13 cellular contexts compared by ENCODE assay signal in genomic region chr4:7968262-7968896, GRCh38. TPM values are rescaled to one million over a fixed set of nuclear protein-coding genes. Genes with fewer than 3 reads are reported as not detected.
DNase-seq lines count a peak whose midpoint lies in the region; ATAC-seq, FAIRE-seq and TF ChIP-seq lines count a peak whose summit lies in the region.
"Had no signal": no experiment of that assay in that cellular context is flagged by ENCODE, and none has a peak within 500 bp of the region (broad histone marks: within the 10 kb centered on the region; RNA-seq: fewer than 3 reads in every experiment).

No MANE protein-coding gene starts in this region.

- no peak overlapping the region for H3K4me3 Mint-ChIP-seq in CD4-positive, alpha-beta T cell
- no peak overlapping the region for H3K4me3 Mint-ChIP-seq in osteocyte (ENCODE audit: unreplicated experiment)
- no peak overlapping the region for H3K4me3 Mint-ChIP-seq in WTC11
- H3K4me3 Mint-ChIP-seq: endodermal cell had no signal

- peaks cover 56% of the 10 kb centered on the region for H3K4me1 Mint-ChIP-seq in CD4-positive, alpha-beta T cell (ENCODE audit: low read depth)
- H3K4me1 Mint-ChIP-seq in osteocyte (ENCODE audit: unreplicated experiment) (peaks cover 51% of the 10 kb centered on the region), WTC11 (peaks cover 38% of the 10 kb centered on the region)

- no peaks in the 10 kb centered on the region for H3K27me3 Mint-ChIP-seq in CD4-positive, alpha-beta T cell
- no peaks in the 10 kb centered on the region for H3K27me3 Mint-ChIP-seq in osteocyte (ENCODE audit: unreplicated experiment)
- no peaks in the 10 kb centered on the region for H3K27me3 Mint-ChIP-seq in WTC11 (ENCODE audit: low read depth)

- H3K27ac ChIP-seq in CD4-positive, alpha-beta T cell (ENCODE audit: low read depth, low read length): no peak overlapping the region
- H3K27ac ChIP-seq in esophagus (ENCODE audit: low read depth in 2 of 2, low read length in 1 of 2) (peak overlapping the region; percentile 45 to 66), osteoblast (ENCODE audit: low read depth, low read length) (peak overlapping the region; percentile 5)

- H3K27ac Mint-ChIP-seq in CD4-positive, alpha-beta T cell: peak overlapping the region; percentile 94
- no peak overlapping the region for H3K27ac Mint-ChIP-seq in osteocyte (ENCODE audit: unreplicated experiment)
- no peak overlapping the region for H3K27ac Mint-ChIP-seq in WTC11
- H3K27ac Mint-ChIP-seq: endodermal cell had no signal

- no peak for ATAC-seq in CD4-positive, alpha-beta T cell (ENCODE audit: poor library complexity)
- ATAC-seq in WTC11: no peak

- no peak for DNase-seq in CD4-positive, alpha-beta T cell
- DNase-seq in HTR-8/SVneo (ENCODE audit: insufficient read length, low spot score) (no peak), osteoblast (ENCODE audit: insufficient read length, low spot score, missing footprints) (peak; percentile 86), osteocyte (ENCODE audit: extremely low spot score, unreplicated experiment) (no peak), cortex of kidney (lab: John Stamatoyannopoulos, UW) (no peak), WTC11 (ENCODE audit: low spot score) (no peak)
- DNase-seq: activated CD4-positive, alpha-beta T cell treated with anti-CD3 and anti-CD28 coated beads, Interleukin-2, amount 50 U/mL, for 48 hours; endodermal cell; HCEC 1CT; NCI-H1436 treated with DMSO at 0.1 percent for 48 hours; NCI-H82; SW 1271 had no signal

- H4K20me1 ChIP-seq in osteoblast (ENCODE audit: insufficient read depth, low read length): no peaks in the 10 kb centered on the region

- H3K9me3 Mint-ChIP-seq in CD4-positive, alpha-beta T cell: no peaks in the 10 kb centered on the region
- H3K9me3 Mint-ChIP-seq in osteocyte (ENCODE audit: unreplicated experiment) (no peaks in the 10 kb centered on the region), WTC11 (no peaks in the 10 kb centered on the region)
- H3K9me3 Mint-ChIP-seq: endodermal cell had no signal

- H3K4me3 ChIP-seq in esophagus (ENCODE audit: low read depth in 1 of 2, low read length in 2 of 2): no peak overlapping the region
- H3K4me3 ChIP-seq in osteoblast (ENCODE audit: insufficient read depth, low read length): no peak overlapping the region

- peak; percentile 80 for FAIRE-seq in HTR-8/SVneo (lab: Jason Lieb, UNC)

- H3K36me3 ChIP-seq in esophagus (ENCODE audit: control insufficient read depth in 2 of 2, insufficient read depth in 2 of 2, low read length in 1 of 2) (peaks cover 0 to 2% of the 10 kb centered on the region in 2 donors), osteoblast (ENCODE audit: insufficient read depth, low read length) (no peaks in the 10 kb centered on the region)

- no peak overlapping the region for H3K4me2 ChIP-seq in osteoblast (ENCODE audit: insufficient read depth, low read length)

- H3K4me1 ChIP-seq in esophagus (ENCODE audit: control insufficient read depth in 2 of 2, insufficient read depth in 2 of 2, low read length in 1 of 2) (peaks cover 14 to 38% of the 10 kb centered on the region in 2 donors), osteoblast (ENCODE audit: insufficient read depth, low read length) (peaks cover 27% of the 10 kb centered on the region)

- intact Hi-C loops in CD4-positive, alpha-beta T cell (cut with DNase I, micrococcal nuclease): no loop called here

- 72% methylated on average over 16 of the region's 16 CpGs for WGBS in esophagus, 2 donors

- POLR2A ChIA-PET in CD4-positive, alpha-beta T cell (lab: Charles Lee): interaction anchor here (1.8 to 3.2 kb wide), 2 partner anchors 29 to 104 kb away, joined by 4 to 30 read pairs; partner anchors contain the start of gene AFAP1
- POLR2A ChIA-PET in WTC11 (lab: Charles Lee): interaction anchor here (0.5 kb wide), 1 partner anchor 70 kb away, joined by 4 read pairs; no protein-coding TSS in a partner anchor

- H3K36me3 Mint-ChIP-seq in CD4-positive, alpha-beta T cell (ENCODE audit: low read depth): no peaks in the 10 kb centered on the region
- no peaks in the 10 kb centered on the region for H3K36me3 Mint-ChIP-seq in osteocyte (ENCODE audit: unreplicated experiment)
- no peaks in the 10 kb centered on the region for H3K36me3 Mint-ChIP-seq in WTC11

- H3K27me3 ChIP-seq in CD4-positive, alpha-beta T cell (ENCODE audit: control insufficient read depth, insufficient read depth, low read length): no peaks in the 10 kb centered on the region
- H3K27me3 ChIP-seq in esophagus (ENCODE audit: control insufficient read depth in 1 of 2, insufficient read depth in 2 of 2, low read length in 2 of 2) (no peaks in the 10 kb centered on the region), osteoblast (ENCODE audit: insufficient read depth, low read length) (no peaks in the 10 kb centered on the region)

- no peak for TF ChIP-seq CTCF in CD4-positive, alpha-beta T cell (IDR thresholded peaks at IDR 0.05)
- TF ChIP-seq CTCF in osteoblast (IDR thresholded peaks at IDR 0.05; ENCODE audit: extremely low read depth, low read depth, low read length) (no peak), osteocyte (IDR thresholded peaks at IDR 0.05) (no peak), WTC11 (IDR thresholded peaks at IDR 0.05) (no peak)

- CTCF ChIA-PET in CD4-positive, alpha-beta T cell (lab: Charles Lee): interaction anchor here (0.5 kb wide), 1 partner anchor 167 kb away, joined by 3 read pairs; no protein-coding TSS in a partner anchor
- CTCF ChIA-PET in WTC11 (lab: Charles Lee): interaction anchor here (1.0 to 1.5 kb wide), 3 partner anchors 9 to 207 kb away, joined by 3 to 6 read pairs (median 3); no protein-coding TSS in a partner anchor

- peaks cover 6% of the 10 kb centered on the region for H3K79me2 ChIP-seq in osteoblast (ENCODE audit: insufficient read depth, low read length)

- H2AFZ ChIP-seq in osteoblast (ENCODE audit: low read length): peak overlapping the region; percentile 53

- H3K9me3 ChIP-seq in CD4-positive, alpha-beta T cell (ENCODE audit: control insufficient read depth, low read length): no peaks in the 10 kb centered on the region
- H3K9me3 ChIP-seq in esophagus (ENCODE audit: control insufficient read depth in 2 of 2, insufficient read depth in 1 of 2, low read depth in 1 of 2, low read length in 1 of 2): no peaks in the 10 kb centered on the region
- H3K9me3 ChIP-seq in osteoblast (ENCODE audit: low read depth, low read length): no peaks in the 10 kb centered on the region

TF ChIP-seq in WTC11, 78 proteins besides CTCF, POLR2A, EP300 and RAD21:
- no peak for TF ChIP-seq ESRRA (CRISPR knock-in tag; IDR thresholded peaks at IDR 0.05; ENCODE audit: borderline replicate concordance)
- no peak for TF ChIP-seq NR1H2 (CRISPR knock-in tag; IDR thresholded peaks at IDR 0.05)
- no peak for TF ChIP-seq SMAD3 (CRISPR knock-in tag; IDR thresholded peaks at IDR 0.05; ENCODE audit: borderline replicate concordance)
- no peak for TF ChIP-seq PREB (CRISPR knock-in tag; IDR thresholded peaks at IDR 0.05; ENCODE audit: borderline replicate concordance)

RNA-seq across cellular contexts. Expression of gene AFAP1, which starts 28.7 kb away (rescaled TPM):
- 10 to 100 TPM in 1 of 2 experiments, 1 to 10 TPM in 1; 9.8 to 10.9 TPM for total RNA-seq in CD4-positive, alpha-beta T cell
- 1 to 10 TPM; 2.0 to 4.0 TPM for polyA plus RNA-seq in esophagus
- total RNA-seq in osteoblast (101 and 106 TPM in 2 replicates), osteocyte (64.9 and 66.9 TPM in 2 replicates), WTC11 (2021) (17.6 to 23.6 TPM (median 18.0 TPM) in 3 replicates)
